ENCODE assay signal across 15 cellular contexts in the genomic region with DNA sequence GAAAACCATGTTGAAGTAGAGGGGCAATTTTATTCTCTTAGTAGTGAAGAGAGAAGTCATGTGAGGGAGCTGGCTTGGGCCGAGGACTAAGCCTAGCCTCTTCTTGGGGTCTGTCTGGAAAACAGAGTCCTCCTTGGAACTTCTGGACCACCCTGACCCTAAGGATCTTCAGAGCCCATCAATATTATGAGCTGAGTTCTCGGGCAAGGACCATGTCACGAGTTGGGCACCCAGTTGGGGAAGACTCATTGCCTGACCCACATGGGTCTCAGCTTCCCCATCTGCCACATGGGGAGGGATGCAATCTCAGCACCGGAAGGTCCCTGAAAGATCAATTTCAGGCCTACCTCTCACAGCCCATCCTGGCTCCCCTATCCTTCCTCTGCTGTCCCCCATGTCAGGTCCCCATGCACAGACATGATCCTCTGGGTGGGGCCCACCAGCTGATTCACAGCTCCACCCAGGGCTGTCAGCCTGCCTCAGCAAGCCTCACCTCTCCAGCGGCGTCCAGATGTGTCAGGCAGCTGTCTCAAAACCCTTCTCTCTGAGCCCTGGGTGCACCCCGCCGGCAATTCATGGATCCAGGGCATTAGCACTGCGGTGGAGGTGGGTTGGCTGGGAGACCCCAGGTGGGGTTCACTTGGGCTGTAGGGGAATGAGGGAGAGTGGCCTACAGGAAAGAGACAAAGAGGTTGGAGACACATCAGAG. TPM values are rescaled to one million over a fixed set of nuclear protein-coding genes. Genes with fewer than 3 reads are reported as not detected.
DNase-seq lines count a peak whose midpoint lies in the region; ATAC-seq and TF ChIP-seq lines count a peak whose summit lies in the region.
"Had no signal": no experiment of that assay in that cellular context is flagged by ENCODE, and none has a peak within 500 bp of the region (broad histone marks: within the 10 kb centered on the region; RNA-seq: fewer than 3 reads in every experiment).

No MANE protein-coding gene starts in this region.

- peak overlapping the region; percentile 92 for H3K27ac Mint-ChIP-seq in activated T-cell treated with anti-CD3 and anti-CD28 coated beads, Interleukin-2, amount 50 U/mL, for 72 hours
- peak overlapping the region; percentile 74 for H3K27ac Mint-ChIP-seq in activated T-helper 1 cell treated with anti-CD3 and anti-CD28 coated beads, Interleukin-12 subunit alpha, Interleukin-12 subunit beta, Interleukin-2, Interleukin-4 antibody, amounts not matched to agents 30 ng/mL and 10 ng/mL and 1 ng/mL, durations not matched to agents 14 hours and 24 hours and 36 hours
- H3K27ac Mint-ChIP-seq in stimulated activated memory B cell treated with anti-CD40 and anti-IgM and Interleukin-4, amounts not matched to agents 10 μg/mL and 1 μg/mL and 100 μg/mL, for 72 hours: peak overlapping the region; percentile 95

- peaks cover 12 to 28% of the 10 kb centered on the region in 2 donors for H3K36me3 Mint-ChIP-seq in activated T-cell treated with anti-CD3 and anti-CD28 coated beads, Interleukin-2, amount 50 U/mL, for 72 hours (ENCODE audit: insufficient read depth in 2 of 2)
- H3K36me3 Mint-ChIP-seq in activated T-helper 1 cell treated with anti-CD3 and anti-CD28 coated beads, Interleukin-12 subunit alpha, Interleukin-12 subunit beta, Interleukin-2, Interleukin-4 antibody, amounts not matched to agents 30 ng/mL and 10 ng/mL and 1 ng/mL, durations not matched to agents 14 hours and 24 hours and 36 hours (ENCODE audit: low read depth): peaks cover 49% of the 10 kb centered on the region
- H3K36me3 Mint-ChIP-seq in stimulated activated memory B cell treated with anti-CD40 and anti-IgM and Interleukin-4, amounts not matched to agents 10 μg/mL and 1 μg/mL and 100 μg/mL, for 72 hours: peaks cover 51% of the 10 kb centered on the region

- intact Hi-C loops in activated T-helper 1 cell treated with anti-CD3 and anti-CD28 coated beads, Interleukin-12 subunit alpha, Interleukin-12 subunit beta, Interleukin-2, Interleukin-4 antibody, amounts not matched to agents 30 ng/mL and 10 ng/mL and 1 ng/mL, durations not matched to agents 14 hours and 24 hours and 36 hours (cut with micrococcal nuclease): loop anchor here (5.0 to 10.0 kb wide), 4 partner anchors 80 to 1435 kb away; a partner anchor contains a TSS
- intact Hi-C loops in sciatic nerve (cut with DNase I): no loop called here

- H3K4me3 Mint-ChIP-seq in activated T-cell treated with anti-CD3 and anti-CD28 coated beads, Interleukin-2, amount 50 U/mL, for 72 hours: peak overlapping the region; percentile 96 to 97
- H3K4me3 Mint-ChIP-seq in activated T-helper 1 cell treated with anti-CD3 and anti-CD28 coated beads, Interleukin-12 subunit alpha, Interleukin-12 subunit beta, Interleukin-2, Interleukin-4 antibody, amounts not matched to agents 30 ng/mL and 10 ng/mL and 1 ng/mL, durations not matched to agents 14 hours and 24 hours and 36 hours: peak overlapping the region; percentile 95
- H3K4me3 Mint-ChIP-seq in stimulated activated memory B cell treated with anti-CD40 and anti-IgM and Interleukin-4, amounts not matched to agents 10 μg/mL and 1 μg/mL and 100 μg/mL, for 72 hours: peak overlapping the region; percentile 9

- H3K9me3 Mint-ChIP-seq in activated T-cell treated with anti-CD3 and anti-CD28 coated beads, Interleukin-2, amount 50 U/mL, for 72 hours: no peaks in the 10 kb centered on the region
- H3K9me3 Mint-ChIP-seq in activated T-helper 1 cell treated with anti-CD3 and anti-CD28 coated beads, Interleukin-12 subunit alpha, Interleukin-12 subunit beta, Interleukin-2, Interleukin-4 antibody, amounts not matched to agents 30 ng/mL and 10 ng/mL and 1 ng/mL, durations not matched to agents 14 hours and 24 hours and 36 hours: peaks cover 17% of the 10 kb centered on the region
- no peaks in the 10 kb centered on the region for H3K9me3 Mint-ChIP-seq in stimulated activated memory B cell treated with anti-CD40 and anti-IgM and Interleukin-4, amounts not matched to agents 10 μg/mL and 1 μg/mL and 100 μg/mL, for 72 hours

- TF ChIP-seq CTCF in fibroblast of the aortic adventitia (IDR thresholded peaks at IDR 0.05; ENCODE audit: insufficient read depth, low read length): no peak
- no peak for TF ChIP-seq CTCF in GM13977 (IDR thresholded peaks at IDR 0.05; ENCODE audit: extremely low read depth, insufficient read depth, missing control alignments)

- in situ Hi-C loops in GM13977 (cut with MboI; ENCODE audit: low pct_unique_long_range_greater_than_20kb, low sequenced_read_pairs, unreplicated experiment): loop anchor here (10.0 kb wide), 1 partner anchor 852 kb away; a partner anchor contains a TSS

- H3K4me3 ChIP-seq in fibroblast of the aortic adventitia (ENCODE audit: low read depth, low read length): peak overlapping the region; percentile 87

- H3K27me3 Mint-ChIP-seq in activated T-cell treated with anti-CD3 and anti-CD28 coated beads, Interleukin-2, amount 50 U/mL, for 72 hours (ENCODE audit: low read depth): no peaks in the 10 kb centered on the region
- H3K27me3 Mint-ChIP-seq in activated T-helper 1 cell treated with anti-CD3 and anti-CD28 coated beads, Interleukin-12 subunit alpha, Interleukin-12 subunit beta, Interleukin-2, Interleukin-4 antibody, amounts not matched to agents 30 ng/mL and 10 ng/mL and 1 ng/mL, durations not matched to agents 14 hours and 24 hours and 36 hours (ENCODE audit: insufficient read depth): no peaks in the 10 kb centered on the region
- H3K27me3 Mint-ChIP-seq in stimulated activated memory B cell treated with anti-CD40 and anti-IgM and Interleukin-4, amounts not matched to agents 10 μg/mL and 1 μg/mL and 100 μg/mL, for 72 hours: no peaks in the 10 kb centered on the region

- ATAC-seq in activated T-cell treated with anti-CD3 and anti-CD28 coated beads, Interleukin-2, amount 50 U/mL, for 72 hours (replicated peaks in 1 of 2): no peak
- ATAC-seq in stimulated activated memory B cell treated with anti-CD40 and anti-IgM and Interleukin-4, amounts not matched to agents 10 μg/mL and 1 μg/mL and 100 μg/mL, for 72 hours: no peak
- ATAC-seq in HG03354 (IDR thresholded peaks at IDR 0.05; ENCODE audit: poor library complexity, severe bottlenecking, unreplicated experiment) (no peak), sciatic nerve (no peak)
- ATAC-seq: gastrocnemius medialis had no signal

- DNase-seq in activated T-cell treated with anti-CD3 and anti-CD28 coated beads, Interleukin-2, amount 50 U/mL, for 72 hours: no peak
- no peak for DNase-seq in activated T-cell treated with anti-CD3 and anti-CD28 coated beads, Interleukin-2, amount 50 U/mL, for 48 hours
- no peak for DNase-seq in activated T-helper 1 cell treated with anti-CD3 and anti-CD28 coated beads, Interleukin-12 subunit alpha, Interleukin-12 subunit beta, Interleukin-2, Interleukin-4 antibody, amounts not matched to agents 30 ng/mL and 10 ng/mL and 1 ng/mL, durations not matched to agents 14 hours and 24 hours and 36 hours (ENCODE audit: low spot score)
- DNase-seq in fibroblast of the aortic adventitia (ENCODE audit: low read depth) (no peak), sciatic nerve (ENCODE audit: low spot score) (no peak), GM13977 (ENCODE audit: low spot score) (no peak)
- DNase-seq: activated effector memory CD4-positive, alpha-beta T cell treated with Interleukin-2 at 50 U/mL for 16 hours; colonic mucosa; gastrocnemius medialis; NCI-H1930; NCI-H774; SHP77; stimulated activated CD4-positive, alpha-beta T cell treated with anti-CD3 and anti-CD28 coated beads, Interleukin-15, amount 100 ng/mL, for 24 hours had no signal

- peaks cover 75% of the 10 kb centered on the region for H3K4me1 Mint-ChIP-seq in activated T-cell treated with anti-CD3 and anti-CD28 coated beads, Interleukin-2, amount 50 U/mL, for 72 hours (ENCODE audit: low read depth)
- H3K4me1 Mint-ChIP-seq in activated T-helper 1 cell treated with anti-CD3 and anti-CD28 coated beads, Interleukin-12 subunit alpha, Interleukin-12 subunit beta, Interleukin-2, Interleukin-4 antibody, amounts not matched to agents 30 ng/mL and 10 ng/mL and 1 ng/mL, durations not matched to agents 14 hours and 24 hours and 36 hours (ENCODE audit: low read depth): peaks cover 52% of the 10 kb centered on the region
- H3K4me1 Mint-ChIP-seq in stimulated activated memory B cell treated with anti-CD40 and anti-IgM and Interleukin-4, amounts not matched to agents 10 μg/mL and 1 μg/mL and 100 μg/mL, for 72 hours: peaks cover 66% of the 10 kb centered on the region

RNA-seq across cellular contexts. Expression of a gene that starts 2.0 kb away (rescaled TPM):
- total RNA-seq in activated T-cell treated with anti-CD3 and anti-CD28 coated beads, Interleukin-2, amount 50 U/mL, for 72 hours: 10 to 100 TPM; 79.0 to 83.9 TPM
- 26.0 and 29.6 TPM in 2 replicates for total RNA-seq in activated T-helper 1 cell treated with anti-CD3 and anti-CD28 coated beads, Interleukin-12 subunit alpha, Interleukin-12 subunit beta, Interleukin-2, Interleukin-4 antibody, amounts not matched to agents 30 ng/mL and 10 ng/mL and 1 ng/mL, durations not matched to agents 14 hours and 24 hours and 36 hours
- total RNA-seq in fibroblast of the aortic adventitia (ENCODE audit: low replicate concordance) (35.1 and 55.4 TPM in 2 replicates), sciatic nerve (51.4 TPM)

Comparison
In these comparisons a context has a peak if more than half of its experiments do, and no peak if none do; other contexts are left out.
1. H3K4me3 Mint-ChIP-seq: peak in every context shown above with its lines; median percentile 96 in activated T-cell treated with anti-CD3 and anti-CD28 coated beads, Interleukin-2, amount 50 U/mL, for 72 hours; 95 in activated T-helper 1 cell treated with anti-CD3 and anti-CD28 coated beads, Interleukin-12 subunit alpha, Interleukin-12 subunit beta, Interleukin-2, Interleukin-4 antibody, amounts not matched to agents 30 ng/mL and 10 ng/mL and 1 ng/mL, durations not matched to agents 14 hours and 24 hours and 36 hours; 9 in stimulated activated memory B cell treated with anti-CD40 and anti-IgM and Interleukin-4, amounts not matched to agents 10 μg/mL and 1 μg/mL and 100 μg/mL, for 72 hours.